ENCODE assay signal across 8 cellular contexts in genomic region chr16:30941600-30942420, GRCh38. TPM values are rescaled to one million over a fixed set of nuclear protein-coding genes. Genes with fewer than 3 reads are reported as not detected.
A peak's percentile ranks its signal among the peaks of the same experiment; 100 is the strongest.
DNase-seq lines count a peak whose midpoint lies in the region; ATAC-seq and TF ChIP-seq lines count a peak whose summit lies in the region.

No MANE protein-coding gene starts in this region.

- peak; percentile 95 for ATAC-seq in GM23338
- ATAC-seq in GM18870 (IDR thresholded peaks at IDR 0.05; ENCODE audit: unreplicated experiment): no peak

- H3K4me2 ChIP-seq in GM23338 (peak overlapping the region; percentile 38; the same call in 1 of the 2 replicates), smooth muscle cell (no peak overlapping the region)

- H3K9ac ChIP-seq in smooth muscle cell (ENCODE audit: low read depth): no peak overlapping the region

- H3K4me1 Mint-ChIP-seq in GM23338: peaks cover 23% of the 10 kb centered on the region
- H3K4me1 Mint-ChIP-seq in T-helper 1 cell treated with Interleukin-12 subunit alpha and Interleukin-12 subunit beta and Interleukin-4 antibody, amounts not matched to agents 30 μg/mL and 1 μg/mL, for 36 hours (ENCODE audit: low read depth): peaks cover 24% of the 10 kb centered on the region

- peak; percentile 93 for DNase-seq in GM10248 (ENCODE audit: extremely low spot score)
- DNase-seq in GM23338 (ENCODE audit: low spot score): peak; percentile 89
- peak; percentile 75 for DNase-seq in LoVo (ENCODE audit: low spot score)
- peak; percentile 59 for DNase-seq in astrocyte of the spinal cord (ENCODE audit: low read depth, low spot score)
- DNase-seq in hippocampal formation (lab: John Stamatoyannopoulos, UW): peak; percentile 25
- DNase-seq in smooth muscle cell (lab: John Stamatoyannopoulos, UW; ENCODE audit: unreplicated experiment): no peak

- H3K36me3 ChIP-seq in GM23338 (ENCODE audit: insufficient read depth) (peaks cover 16% of the 10 kb centered on the region), smooth muscle cell (ENCODE audit: low read depth) (no peaks in the 10 kb centered on the region)

- H3K27ac Mint-ChIP-seq in GM23338: no peak overlapping the region
- peak overlapping the region; percentile 55 for H3K27ac Mint-ChIP-seq in T-helper 1 cell treated with Interleukin-12 subunit alpha and Interleukin-12 subunit beta and Interleukin-4 antibody, amounts not matched to agents 30 μg/mL and 1 μg/mL, for 36 hours

- H3K27me3 ChIP-seq in GM23338 (ENCODE audit: insufficient read depth) (no peaks in the 10 kb centered on the region), smooth muscle cell (ENCODE audit: low read depth) (no peaks in the 10 kb centered on the region)

- no peak overlapping the region for H3K4me3 ChIP-seq in GM23338
- no peak overlapping the region for H3K4me3 ChIP-seq in astrocyte of the spinal cord (ENCODE audit: low read depth, low read length)
- H3K4me3 ChIP-seq in smooth muscle cell: no peak overlapping the region

- peaks cover 73% of the 10 kb centered on the region for H3K36me3 Mint-ChIP-seq in GM23338 (ENCODE audit: low read depth)
- peaks cover 15% of the 10 kb centered on the region for H3K36me3 Mint-ChIP-seq in T-helper 1 cell treated with Interleukin-12 subunit alpha and Interleukin-12 subunit beta and Interleukin-4 antibody, amounts not matched to agents 30 μg/mL and 1 μg/mL, for 36 hours (ENCODE audit: low read depth)

- POLR2A ChIA-PET in GM10248 (lab: Yijun Ruan, JAX): interaction anchor here (0.5 to 1.0 kb wide), 3 partner anchors 33 to 186 kb away, joined by 3 to 5 read pairs (median 3); no protein-coding TSS in a partner anchor

- peaks cover 6% of the 10 kb centered on the region; the same call in 1 of the 2 replicates for H3K4me1 ChIP-seq in GM23338 (ENCODE audit: insufficient read depth)
- no peaks in the 10 kb centered on the region for H3K4me1 ChIP-seq in smooth muscle cell (ENCODE audit: low read depth)

- H3K27me3 Mint-ChIP-seq in GM23338 (ENCODE audit: insufficient read depth, low read depth, poor library complexity): peaks cover 19% of the 10 kb centered on the region
- H3K27me3 Mint-ChIP-seq in T-helper 1 cell treated with Interleukin-12 subunit alpha and Interleukin-12 subunit beta and Interleukin-4 antibody, amounts not matched to agents 30 μg/mL and 1 μg/mL, for 36 hours (ENCODE audit: low read depth): no peaks in the 10 kb centered on the region

- H3K9me2 ChIP-seq in GM23338 (ENCODE audit: insufficient read depth): no peaks in the 10 kb centered on the region

- H3K79me2 ChIP-seq in GM23338 (replicated peaks; ENCODE audit: insufficient read depth) (peaks cover 16% of the 10 kb centered on the region; the same call in 1 of the 2 replicates), smooth muscle cell (ENCODE audit: low read depth) (peaks cover 3% of the 10 kb centered on the region)

- in situ Hi-C loops in astrocyte of the spinal cord (cut with HindIII; ENCODE audit: low sequenced_read_pairs): no loop called here

- CTCF ChIA-PET in GM10248 (lab: Yijun Ruan, JAX): interaction anchor here (0.7 to 15.1 kb wide), 42 partner anchors 3 to 502 kb away, joined by 3 to 173 read pairs (median 4); partner anchors contain the start of genes BCL7C, ORAI3, PHKG2 and ZNF843

- H2AFZ ChIP-seq in GM23338 (no peak overlapping the region), smooth muscle cell (ENCODE audit: low read depth) (no peak overlapping the region)

- peak; percentile 95 for TF ChIP-seq CTCF in GM10248 (IDR thresholded peaks at IDR 0.05; ENCODE audit: control extremely low read depth, extremely low read depth, low read depth, missing control alignments)
- peak; percentile 73 to 86 for TF ChIP-seq CTCF in GM23338 (conservative IDR thresholded peaks at IDR 0.05; ENCODE audit: low read depth in 2 of 2)
- peak; percentile 95 for TF ChIP-seq CTCF in astrocyte of the spinal cord (IDR thresholded peaks at IDR 0.05; ENCODE audit: low read depth, low read length)
- peak; percentile 84 for TF ChIP-seq CTCF in smooth muscle cell (IDR thresholded peaks at IDR 0.05; ENCODE audit: borderline replicate concordance, insufficient read depth, poor library complexity, severe bottlenecking)

- WGBS in smooth muscle cell (ENCODE audit: low lambda C conversion rate): 40% methylated on average over 10 of the region's 15 CpGs

- H4K20me1 ChIP-seq in GM23338 (replicated peaks; ENCODE audit: insufficient read depth) (peaks cover 12% of the 10 kb centered on the region), smooth muscle cell (ENCODE audit: low read depth) (no peaks in the 10 kb centered on the region)

- H3K9me3 ChIP-seq in smooth muscle cell (replicated peaks; ENCODE audit: low read depth): no peaks in the 10 kb centered on the region

- no peaks in the 10 kb centered on the region; the same call in 2 of the 3 replicates for H3K9me3 Mint-ChIP-seq in GM23338
- no peaks in the 10 kb centered on the region for H3K9me3 Mint-ChIP-seq in T-helper 1 cell treated with Interleukin-12 subunit alpha and Interleukin-12 subunit beta and Interleukin-4 antibody, amounts not matched to agents 30 μg/mL and 1 μg/mL, for 36 hours

- H3K27ac ChIP-seq in GM23338 (ENCODE audit: low read depth) (no peak overlapping the region; the same call in 1 of the 2 replicates), smooth muscle cell (ENCODE audit: low read depth) (peak overlapping the region; percentile 80)

- H3F3A ChIP-seq in GM23338 (replicated peaks; ENCODE audit: low read depth): peaks cover 26% of the 10 kb centered on the region
- peaks cover 9% of the 10 kb centered on the region for H3F3A ChIP-seq in smooth muscle cell (ENCODE audit: low read depth)

- H3K4me3 Mint-ChIP-seq in GM23338: no peak overlapping the region; the same call in 2 of the 3 replicates
- H3K4me3 Mint-ChIP-seq in T-helper 1 cell treated with Interleukin-12 subunit alpha and Interleukin-12 subunit beta and Interleukin-4 antibody, amounts not matched to agents 30 μg/mL and 1 μg/mL, for 36 hours: peak overlapping the region; percentile 36

TF ChIP-seq in GM23338, 12 proteins besides CTCF, POLR2A, EP300 and RAD21 (continues in another document):
- TF ChIP-seq EZH2phosphoT487 (IDR thresholded peaks at IDR 0.05; ENCODE audit: unreplicated experiment) (no peak), EZH2 (IDR thresholded peaks at IDR 0.05; ENCODE audit: low read depth, unreplicated experiment) (no peak), REST (IDR thresholded peaks at IDR 0.05; ENCODE audit: unreplicated experiment) (no peak)

RNA-seq across cellular contexts. Expression of gene ORAI3, which starts 7.1 kb away (rescaled TPM):
- total RNA-seq in GM23338 (2014; rRNA removed; shearing (Covaris generic)): 14.9 and 15.9 TPM in 2 replicates
- 6.9 and 9.8 TPM in 2 replicates for polyA plus RNA-seq in GM23338 (2016; fragmentation: Nextera tagmentation; extraction: Ambion mirVana)
- 33.7 and 34.9 TPM in 2 replicates for total RNA-seq in smooth muscle cell
- 39.4 and 44.0 TPM in 2 replicates for polyA plus RNA-seq in smooth muscle cell

RNA-seq across cellular contexts. Expression of gene SETD1A, which starts 15.7 kb away (rescaled TPM):
- total RNA-seq in GM23338 (2014; rRNA removed; shearing (Covaris generic)): 14.5 and 21.9 TPM in 2 replicates
- polyA plus RNA-seq in GM23338 (2016; fragmentation: Nextera tagmentation; extraction: Ambion mirVana) (10.8 and 10.9 TPM in 2 replicates), smooth muscle cell (1.2 and 3.3 TPM in 2 replicates)
- total RNA-seq in smooth muscle cell: 1.9 and 2.9 TPM in 2 replicates

RNA-seq across cellular contexts. Expression of gene FBXL19, which starts 18.4 kb away (rescaled TPM):
- 63.5 and 71.5 TPM in 2 replicates for total RNA-seq in GM23338 (2014; rRNA removed; shearing (Covaris generic))
- polyA plus RNA-seq in GM23338 (2016; fragmentation: Nextera tagmentation; extraction: Ambion mirVana): 12.5 and 16.4 TPM in 2 replicates
- 4.5 and 8.5 TPM in 2 replicates for total RNA-seq in smooth muscle cell
- 1.3 and 1.6 TPM in 2 replicates for polyA plus RNA-seq in smooth muscle cell

RNA-seq across cellular contexts. Expression of gene HSD3B7, which starts 43.2 kb away (rescaled TPM):
- total RNA-seq in GM23338 (2014; rRNA removed; shearing (Covaris generic)): 6.4 and 12.2 TPM in 2 replicates
- 4.3 TPM in 2 replicates for polyA plus RNA-seq in GM23338 (2016; fragmentation: Nextera tagmentation; extraction: Ambion mirVana)
- total RNA-seq in smooth muscle cell: 5.5 and 10.8 TPM in 2 replicates
- 15.1 and 15.5 TPM in 2 replicates for polyA plus RNA-seq in smooth muscle cell

RNA-seq across cellular contexts. Expression of gene CTF1, which starts 45.4 kb away (rescaled TPM):
- total RNA-seq in GM23338 (2014; rRNA removed; shearing (Covaris generic)): 0.52 and 0.54 TPM in 2 replicates
- 0.24 and 0.43 TPM in 2 replicates for polyA plus RNA-seq in GM23338 (2016; fragmentation: Nextera tagmentation; extraction: Ambion mirVana)
- total RNA-seq in smooth muscle cell: 0.76 and 1.7 TPM in 2 replicates
- 8.1 and 8.2 TPM in 2 replicates for polyA plus RNA-seq in smooth muscle cell
